In the genomic region with DNA sequence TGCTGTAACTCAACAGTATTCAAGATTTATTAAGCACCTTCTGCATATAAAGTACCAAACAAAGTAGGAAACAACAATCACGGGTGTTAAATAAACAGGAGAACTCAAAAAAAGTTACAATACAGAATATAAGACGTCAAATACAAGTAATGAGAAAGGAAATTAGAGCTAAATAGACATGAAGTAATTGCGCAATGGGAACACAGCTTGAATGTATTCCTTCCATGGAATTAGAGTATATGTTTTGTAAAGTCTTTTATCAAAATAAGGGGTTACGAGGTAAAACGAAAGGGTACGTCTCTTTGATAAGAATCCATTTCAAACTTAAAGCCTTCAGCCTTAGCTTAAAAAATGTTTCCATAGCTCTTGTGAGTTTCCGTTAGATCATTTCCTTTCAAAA, we compare ENCODE assay signal across 29 cellular contexts.
"Had no signal": no experiment of that assay in that cellular context is flagged by ENCODE, and none has a peak within 500 bp of the region (broad histone marks: within the 10 kb centered on the region; RNA-seq: fewer than 3 reads in every experiment).

No MANE protein-coding gene starts in this region.

- FAIRE-seq: pancreas, small intestine, urothelium cell line had no signal

- H3K4me3 Mint-ChIP-seq: naive thymus-derived CD8-positive, alpha-beta T cell; nephron; neural crest cell; stimulated activated effector memory CD8-positive, alpha-beta T cell treated with anti-CD3 and anti-CD28 coated beads, Interleukin-12 subunit alpha, Interleukin-12 subunit beta, amount 100 ng/mL, for 72 hours; stimulated activated naive CD8-positive, alpha-beta T cell treated with anti-CD3 and anti-CD28 coated beads, Interleukin-15, Interleukin-2, amounts not matched to agents 100 ng/mL and 50 ng/mL, for 24 hours had no signal

- H3K36me3 Mint-ChIP-seq: stimulated activated effector memory CD8-positive, alpha-beta T cell treated with anti-CD3 and anti-CD28 coated beads, Interleukin-12 subunit alpha, Interleukin-12 subunit beta, amount 100 ng/mL, for 72 hours had no signal

- H3K36me3 ChIP-seq: left lung, lower lobe of right lung, pancreas, prostate gland, sigmoid colon, spleen, suprapubic skin, thoracic aorta, tibial artery, upper lobe of right lung had no signal

- H3K4me1 Mint-ChIP-seq: naive thymus-derived CD8-positive, alpha-beta T cell; nephron; neural crest cell; stimulated activated effector memory CD8-positive, alpha-beta T cell treated with anti-CD3 and anti-CD28 coated beads, Interleukin-12 subunit alpha, Interleukin-12 subunit beta, amount 100 ng/mL, for 72 hours had no signal

- ATAC-seq: left colon; left lung; lower lobe of right lung; naive thymus-derived CD8-positive, alpha-beta T cell; pancreas; right cardiac atrium; stimulated activated effector memory CD8-positive, alpha-beta T cell treated with anti-CD3 and anti-CD28 coated beads, Interleukin-12 subunit alpha, Interleukin-12 subunit beta, amount 100 ng/mL, for 72 hours; upper lobe of right lung had no signal

- H3K27ac Mint-ChIP-seq: naive thymus-derived CD8-positive, alpha-beta T cell; nephron; stimulated activated effector memory CD8-positive, alpha-beta T cell treated with anti-CD3 and anti-CD28 coated beads, Interleukin-12 subunit alpha, Interleukin-12 subunit beta, amount 100 ng/mL, for 72 hours; stimulated activated naive CD8-positive, alpha-beta T cell treated with anti-CD3 and anti-CD28 coated beads, Interleukin-15, Interleukin-2, amounts not matched to agents 100 ng/mL and 50 ng/mL, for 24 hours had no signal

- H3K4me3 ChIP-seq: left lung, lower lobe of right lung, pancreas, prostate gland, sigmoid colon, spleen, suprapubic skin, thoracic aorta, tibial artery, upper lobe of right lung had no signal

- H3K27me3 Mint-ChIP-seq: naive thymus-derived CD8-positive, alpha-beta T cell; stimulated activated naive CD8-positive, alpha-beta T cell treated with anti-CD3 and anti-CD28 coated beads, Interleukin-15, Interleukin-2, amounts not matched to agents 100 ng/mL and 50 ng/mL, for 24 hours had no signal

- DNase-seq: hippocampal formation; kidney; left colon; left lung; lower lobe of right lung; mammary epithelial cell; mesenchymal stem cell; naive thymus-derived CD8-positive, alpha-beta T cell; nucleus accumbens; pancreas; posterior cingulate gyrus; retina; right cardiac atrium; sigmoid colon; small intestine; spleen; stimulated activated CD4-positive, alpha-beta T cell treated with anti-CD3 and anti-CD28 coated beads, Interleukin-4, amount 100 ng/mL, for 24 hours; stimulated activated naive CD4-positive, alpha-beta T cell; tibial artery; trophoblast cell; upper lobe of right lung had no signal

- H3K27me3 ChIP-seq: left lung, pancreas, sigmoid colon, spleen, suprapubic skin, tibial artery, upper lobe of right lung had no signal

- H3K9me3 ChIP-seq: left lung, lower lobe of right lung, pancreas, prostate gland, sigmoid colon, suprapubic skin, thoracic aorta, tibial artery, upper lobe of right lung had no signal

- H3K27ac ChIP-seq: left lung, lower lobe of right lung, pancreas, prostate gland, sigmoid colon, spleen, suprapubic skin, thoracic aorta, tibial artery, upper lobe of right lung had no signal

- H3K4me1 ChIP-seq: left lung, lower lobe of right lung, pancreas, prostate gland, sigmoid colon, spleen, suprapubic skin, tibial artery, upper lobe of right lung had no signal
